ENCODE assay signal across 15 cellular contexts in the genomic region with DNA sequence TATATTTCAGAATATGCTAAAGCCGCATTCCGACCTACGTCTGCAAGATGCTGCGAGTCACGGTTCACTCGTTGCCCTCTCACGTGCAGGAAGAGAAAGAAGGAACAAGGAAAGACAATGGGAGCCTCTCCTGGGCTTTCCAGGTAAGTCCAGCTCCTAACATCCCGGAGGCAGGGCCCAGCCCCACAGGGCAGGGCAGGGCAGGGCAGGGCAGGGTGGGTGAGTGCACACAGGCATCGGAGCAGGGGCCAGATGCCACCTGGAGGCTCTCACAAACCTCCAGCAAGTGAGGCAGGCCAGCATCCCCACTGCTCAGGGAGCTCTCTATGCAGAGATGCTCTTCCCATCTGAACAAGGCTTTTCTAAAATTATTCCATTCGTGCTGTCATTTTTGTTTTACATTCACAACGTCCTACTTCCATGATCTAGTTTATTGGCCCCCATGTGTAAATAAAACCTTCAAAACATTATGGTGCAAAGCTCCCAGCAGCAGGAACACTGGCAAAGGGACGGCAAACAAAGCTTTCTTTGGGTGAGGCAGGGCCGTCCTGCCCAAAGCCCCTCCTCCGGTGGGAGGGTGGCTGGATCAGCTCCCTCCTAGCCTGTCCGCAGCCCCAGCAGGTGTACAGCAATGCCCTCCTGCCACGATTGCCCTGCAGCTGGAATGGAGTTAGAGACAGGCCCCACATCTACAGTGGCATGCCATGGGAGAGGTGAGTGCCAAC. TPM values are rescaled to one million over a fixed set of nuclear protein-coding genes. Genes with fewer than 3 reads are reported as not detected.
DNase-seq lines count a peak whose midpoint lies in the region; ATAC-seq and TF ChIP-seq lines count a peak whose summit lies in the region.
"Had no signal": no experiment of that assay in that cellular context is flagged by ENCODE, and none has a peak within 500 bp of the region (broad histone marks: within the 10 kb centered on the region; RNA-seq: fewer than 3 reads in every experiment).

No MANE protein-coding gene starts in this region.

- DNase-seq in H7 (peak; percentile 77), RWPE1 (ENCODE audit: low spot score) (peak; percentile 35), foreskin keratinocyte (peak in 1 of 2 donors; percentile 28), gastrocnemius medialis (no peak), putamen (ENCODE audit: low spot score) (no peak), foreskin fibroblast (no peak), NOMO-1 (lab: John Stamatoyannopoulos, UW; ENCODE audit: unreplicated experiment in 2 of 2) (no peak), HCEC 1CT (no peak)
- DNase-seq: activated CD8-positive, alpha-beta T cell treated with anti-CD3 and anti-CD28 coated beads for 36 hours; activated naive CD8-positive, alpha-beta T cell treated with anti-CD3 and anti-CD28 coated beads, Interleukin-2, amount 50 U/mL, for 24 hours; Calu3; NCI-H1694 treated with DMSO at 0.1 percent for 48 hours had no signal

- H3K27me3 ChIP-seq in H7 (ENCODE audit: control insufficient read depth, insufficient read depth, low read length): no peaks in the 10 kb centered on the region
- no peaks in the 10 kb centered on the region for H3K27me3 ChIP-seq in foreskin keratinocyte
- no peaks in the 10 kb centered on the region for H3K27me3 ChIP-seq in gastrocnemius medialis
- H3K27me3 ChIP-seq: right atrium auricular region had no signal

- no peak overlapping the region for H3K27ac ChIP-seq in RWPE1
- no peak overlapping the region for H3K27ac ChIP-seq in foreskin keratinocyte
- H3K27ac ChIP-seq in gastrocnemius medialis: peak overlapping the region; percentile 39 to 65 (median 42)
- H3K27ac ChIP-seq: right atrium auricular region, SK-N-MC had no signal

- H3K4me3 ChIP-seq in H7 (ENCODE audit: insufficient read depth, low read depth, low read length): no peak overlapping the region
- H3K4me3 ChIP-seq in gastrocnemius medialis: no peak overlapping the region
- H3K4me3 ChIP-seq in foreskin fibroblast (ENCODE audit: low read depth in 1 of 2, low read length in 2 of 2): no peak overlapping the region
- H3K4me3 ChIP-seq: lung, right atrium auricular region, SK-N-MC had no signal

- intact Hi-C loops in gastrocnemius medialis (cut with DNase I; ENCODE audit: low total_unique reads): loop anchor here (2.0 kb wide), 2 partner anchors 53 to 77 kb away; no protein-coding TSS in a partner anchor

- H3K9me3 ChIP-seq in gastrocnemius medialis: no peaks in the 10 kb centered on the region
- H3K9me3 ChIP-seq: right atrium auricular region had no signal

- H3K4me1 ChIP-seq in foreskin keratinocyte (peaks cover 17% of the 10 kb centered on the region), gastrocnemius medialis (peaks cover 56 to 63% of the 10 kb centered on the region in 2 donors)

- H3K36me3 ChIP-seq in H7 (replicated peaks; ENCODE audit: control insufficient read depth, insufficient read depth, low read length) (peaks cover 4% of the 10 kb centered on the region), gastrocnemius medialis (no peaks in the 10 kb centered on the region)

- in situ Hi-C loops in gastrocnemius medialis (cut with MboI; ENCODE audit: low sequenced_read_pairs in 4 of 4): no loop called here

- TF ChIP-seq CTCF in RWPE1 (conservative IDR thresholded peaks at IDR 0.05; ENCODE audit: low read depth): no peak
- peak; percentile 31 for TF ChIP-seq CTCF in foreskin keratinocyte (conservative IDR thresholded peaks at IDR 0.05)
- TF ChIP-seq CTCF in gastrocnemius medialis (IDR thresholded peaks at IDR 0.05 in 4 of 5, conservative IDR thresholded peaks at IDR 0.05 in 1 of 5): no peak
- TF ChIP-seq CTCF in foreskin fibroblast (IDR thresholded peaks at IDR 0.05; ENCODE audit: low read depth, low read length): no peak

- POLR2A ChIA-PET in RWPE1 (lab: Yijun Ruan, JAX; ENCODE audit: low non-redundant PET): no interaction called here

- CTCF ChIA-PET in RWPE1 (lab: Yijun Ruan, JAX): interaction anchor here (0.6 to 0.8 kb wide), 2 partner anchors 10 kb away, joined by 3 read pairs; no protein-coding TSS in a partner anchor

- peak; percentile 53 for ATAC-seq in foreskin keratinocyte
- no peak for ATAC-seq in gastrocnemius medialis
- ATAC-seq: activated CD8-positive, alpha-beta T cell treated with anti-CD3 and anti-CD28 coated beads for 36 hours; activated naive CD8-positive, alpha-beta T cell treated with anti-CD3 and anti-CD28 coated beads, Interleukin-2, amount 50 U/mL, for 24 hours had no signal

- TF ChIP-seq POLR2A in gastrocnemius medialis (IDR thresholded peaks at IDR 0.05): no peak

RNA-seq across cellular contexts. Expression of a gene that starts 50.6 kb away (rescaled TPM):
- 87.1 and 103 TPM in 2 replicates for total RNA-seq in H7 (2014; rRNA removed; shearing (Covaris generic))
- 88.1 and 94.1 TPM in 2 replicates for total RNA-seq in foreskin keratinocyte
- polyA plus RNA-seq in foreskin keratinocyte: 53.3 and 64.8 TPM in 2 replicates
- total RNA-seq in gastrocnemius medialis: 10 to 100 TPM; 17.3 to 27.9 (median 26.5) TPM

Comparison
In these comparisons a context has a peak if more than half of its experiments do, and no peak if none do; other contexts are left out.
1. DNase-seq: peak in H7 (single experiment) and RWPE1 (single experiment); none in gastrocnemius medialis (0 of 2), putamen (single experiment), foreskin fibroblast (0 of 2), NOMO-1 (0 of 2) and HCEC 1CT (single experiment).
2. H3K27ac ChIP-seq: peak in gastrocnemius medialis (4 of 4); none in RWPE1 (single experiment) and foreskin keratinocyte (single experiment).